ENCODE assay signal across 17 cellular contexts in genomic region chr2:12284487-12284886, GRCh38.
A peak's percentile ranks its signal among the peaks of the same experiment; 100 is the strongest.
DNase-seq lines count a peak whose midpoint lies in the region; ATAC-seq, FAIRE-seq and TF ChIP-seq lines count a peak whose summit lies in the region.
"Had no signal": no experiment of that assay in that cellular context is flagged by ENCODE, and none has a peak within 500 bp of the region (broad histone marks: within the 10 kb centered on the region; RNA-seq: fewer than 3 reads in every experiment).

No MANE protein-coding gene starts in this region.

- H3K79me2 ChIP-seq in osteoblast (ENCODE audit: insufficient read depth, low read length): no peaks in the 10 kb centered on the region

- H4K20me1 ChIP-seq in osteoblast (ENCODE audit: insufficient read depth, low read length): no peaks in the 10 kb centered on the region

- H3K9me3 ChIP-seq in osteoblast (ENCODE audit: low read depth, low read length): no peaks in the 10 kb centered on the region
- H3K9me3 ChIP-seq: neutrophil, suprapubic skin had no signal

- H3K4me1 Mint-ChIP-seq in activated T-cell treated with anti-CD3 and anti-CD28 coated beads, Interleukin-2, amount 50 U/mL, for 4 hours (ENCODE audit: low read depth): peaks cover 19% of the 10 kb centered on the region

- H3K36me3 Mint-ChIP-seq in activated T-cell treated with anti-CD3 and anti-CD28 coated beads, Interleukin-2, amount 50 U/mL, for 4 hours (ENCODE audit: insufficient read depth): no peaks in the 10 kb centered on the region

- H3K4me3 ChIP-seq in bronchial epithelial cell (ENCODE audit: low read depth, low read length) (no peak overlapping the region), osteoblast (ENCODE audit: insufficient read depth, low read length) (no peak overlapping the region)
- H3K4me3 ChIP-seq: dorsolateral prefrontal cortex, suprapubic skin had no signal

- no peak overlapping the region for H3K4me2 ChIP-seq in osteoblast (ENCODE audit: insufficient read depth, low read length)

- no peak overlapping the region for H3K27ac ChIP-seq in osteoblast (ENCODE audit: low read depth, low read length)
- H3K27ac ChIP-seq: dorsolateral prefrontal cortex, neutrophil, suprapubic skin, WERI-Rb-1 had no signal

- TF ChIP-seq CTCF in bronchial epithelial cell (IDR thresholded peaks at IDR 0.05; ENCODE audit: insufficient read depth, low read length, severe bottlenecking) (no peak), osteoblast (IDR thresholded peaks at IDR 0.05; ENCODE audit: extremely low read depth, low read depth, low read length) (no peak)

- H3K9me3 Mint-ChIP-seq in activated T-cell treated with anti-CD3 and anti-CD28 coated beads, Interleukin-2, amount 50 U/mL, for 4 hours: no peaks in the 10 kb centered on the region

- H3K4me3 Mint-ChIP-seq in activated T-cell treated with anti-CD3 and anti-CD28 coated beads, Interleukin-2, amount 50 U/mL, for 4 hours: no peak overlapping the region

- H2AFZ ChIP-seq in osteoblast (ENCODE audit: low read length): no peak overlapping the region

- H3K27me3 Mint-ChIP-seq in activated T-cell treated with anti-CD3 and anti-CD28 coated beads, Interleukin-2, amount 50 U/mL, for 4 hours (ENCODE audit: low read depth): no peaks in the 10 kb centered on the region

- H3K36me3 ChIP-seq in bronchial epithelial cell (ENCODE audit: control insufficient read depth, insufficient read depth, low read length): no peaks in the 10 kb centered on the region
- H3K36me3 ChIP-seq in osteoblast (ENCODE audit: insufficient read depth, low read length): no peaks in the 10 kb centered on the region
- H3K36me3 ChIP-seq: neutrophil, suprapubic skin, WERI-Rb-1 had no signal

- no peaks in the 10 kb centered on the region for H3K4me1 ChIP-seq in osteoblast (ENCODE audit: insufficient read depth, low read length)

- peak; percentile 80 to 83 for ATAC-seq in activated T-cell treated with anti-CD3 and anti-CD28 coated beads, Interleukin-2, amount 50 U/mL, for 4 hours
- ATAC-seq in stimulated activated naive CD8-positive, alpha-beta T cell treated with anti-CD3 and anti-CD28 coated beads, Interleukin-15, Interleukin-2, amounts not matched to agents 100 U/mL and 50 U/mL, for 24 hours: peak; percentile 80

- no peak for DNase-seq in activated T-cell treated with anti-CD3 and anti-CD28 coated beads, Interleukin-2, amount 50 U/mL, for 4 hours
- DNase-seq in activated T-cell treated with anti-CD3 and anti-CD28 coated beads for 4 hours (no peak), OCI-M1 (lab: John Stamatoyannopoulos, UW) (peak; percentile 43), bronchial epithelial cell (ENCODE audit: low read depth) (peak; percentile 41), D341Med (ENCODE audit: low spot score) (no peak), AML-193 (lab: John Stamatoyannopoulos, UW) (no peak), osteoblast (ENCODE audit: insufficient read length, low spot score, missing footprints) (no peak)
- no peak for DNase-seq in stimulated activated naive CD8-positive, alpha-beta T cell treated with anti-CD3 and anti-CD28 coated beads, Interleukin-15, Interleukin-2, amounts not matched to agents 100 U/mL and 50 U/mL, for 24 hours
- DNase-seq: activated CD8-positive, alpha-beta memory T cell treated with anti-CD3 and anti-CD28 coated beads, Interleukin-2, amount 50 U/mL, for 48 hours; Calu3; dorsolateral prefrontal cortex; mesendoderm; NCI-H2171 treated with DMSO at 0.1 percent for 48 hours; WERI-Rb-1 had no signal

- no peak for FAIRE-seq in bronchial epithelial cell (lab: Jason Lieb, UNC)
- FAIRE-seq: frontal cortex had no signal

- no peaks in the 10 kb centered on the region for H3K27me3 ChIP-seq in bronchial epithelial cell (ENCODE audit: control insufficient read depth, insufficient read depth, low read length)
- H3K27me3 ChIP-seq in osteoblast (ENCODE audit: insufficient read depth, low read length): no peaks in the 10 kb centered on the region
- H3K27me3 ChIP-seq: dorsolateral prefrontal cortex, neutrophil, suprapubic skin had no signal

Comparison
In these comparisons a context has a peak if more than half of its experiments do, and no peak if none do; other contexts are left out.
1. DNase-seq: peak in OCI-M1 (single experiment) and bronchial epithelial cell (single experiment); none in activated T-cell treated with anti-CD3 and anti-CD28 coated beads, Interleukin-2, amount 50 U/mL, for 4 hours (single experiment), activated T-cell treated with anti-CD3 and anti-CD28 coated beads for 4 hours (single experiment), stimulated activated naive CD8-positive, alpha-beta T cell treated with anti-CD3 and anti-CD28 coated beads, Interleukin-15, Interleukin-2, amounts not matched to agents 100 U/mL and 50 U/mL, for 24 hours (single experiment), D341Med (single experiment), AML-193 (0 of 2) and osteoblast (single experiment).